In the genomic region with DNA sequence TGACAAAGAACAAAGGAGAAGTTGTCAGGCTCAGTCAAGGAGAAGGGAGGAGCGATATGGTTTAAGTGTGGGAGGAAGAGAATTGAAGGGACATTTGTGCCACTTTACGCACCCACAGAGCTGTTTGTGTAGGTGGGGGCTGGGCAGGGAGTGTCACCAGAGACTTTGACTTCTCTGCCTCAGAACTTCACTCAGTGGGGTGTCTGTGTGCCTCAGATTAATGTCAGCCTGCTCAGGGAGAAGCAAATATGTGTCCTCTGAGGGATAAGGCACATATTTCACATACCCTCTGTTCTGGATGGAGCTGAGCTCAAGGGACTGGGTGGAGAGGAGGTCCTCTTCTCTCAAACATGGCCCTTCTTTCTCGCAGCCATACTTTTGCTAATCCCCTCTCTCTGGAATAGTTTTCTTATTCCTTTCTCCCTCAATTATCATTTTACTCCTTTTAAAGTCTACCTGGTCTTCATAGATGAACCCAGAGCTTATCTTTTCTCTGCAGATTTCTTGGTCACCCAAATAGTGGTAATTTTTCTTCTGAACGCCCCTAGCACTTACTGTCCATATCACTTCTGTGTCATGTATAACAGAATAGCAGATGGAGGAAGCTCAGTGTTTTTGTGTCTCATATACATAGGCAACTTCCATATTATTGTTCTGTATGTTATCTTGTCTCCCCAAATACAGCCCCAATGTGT, we compare ENCODE assay signal across 1 cellular context.
TF ChIP-seq lines count a peak whose summit lies in the region.

No MANE protein-coding gene starts in this region.

TF ChIP-seq in K562, 482 proteins besides CTCF, POLR2A, EP300 and RAD21 (continued from another document and continues in another):
- TF ChIP-seq, protein P1, sequence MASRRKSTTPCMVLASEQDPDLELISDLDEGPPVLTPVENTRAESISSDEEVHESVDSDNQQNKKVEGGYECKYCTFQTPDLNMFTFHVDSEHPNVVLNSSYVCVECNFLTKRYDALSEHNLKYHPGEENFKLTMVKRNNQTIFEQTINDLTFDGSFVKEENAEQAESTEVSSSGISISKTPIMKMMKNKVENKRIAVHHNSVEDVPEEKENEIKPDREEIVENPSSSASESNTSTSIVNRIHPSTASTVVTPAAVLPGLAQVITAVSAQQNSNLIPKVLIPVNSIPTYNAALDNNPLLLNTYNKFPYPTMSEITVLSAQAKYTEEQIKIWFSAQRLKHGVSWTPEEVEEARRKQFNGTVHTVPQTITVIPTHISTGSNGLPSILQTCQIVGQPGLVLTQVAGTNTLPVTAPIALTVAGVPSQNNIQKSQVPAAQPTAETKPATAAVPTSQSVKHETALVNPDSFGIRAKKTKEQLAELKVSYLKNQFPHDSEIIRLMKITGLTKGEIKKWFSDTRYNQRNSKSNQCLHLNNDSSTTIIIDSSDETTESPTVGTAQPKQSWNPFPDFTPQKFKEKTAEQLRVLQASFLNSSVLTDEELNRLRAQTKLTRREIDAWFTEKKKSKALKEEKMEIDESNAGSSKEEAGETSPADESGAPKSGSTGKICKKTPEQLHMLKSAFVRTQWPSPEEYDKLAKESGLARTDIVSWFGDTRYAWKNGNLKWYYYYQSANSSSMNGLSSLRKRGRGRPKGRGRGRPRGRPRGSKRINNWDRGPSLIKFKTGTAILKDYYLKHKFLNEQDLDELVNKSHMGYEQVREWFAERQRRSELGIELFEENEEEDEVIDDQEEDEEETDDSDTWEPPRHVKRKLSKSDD (conservative IDR thresholded peaks at IDR 0.05; ENCODE audit: low read length): peak; percentile 57; the same call in 1 of the 2 replicates
- peak; percentile 21; the same call in 1 of the 2 replicates for TF ChIP-seq HDAC2 (IDR thresholded peaks at IDR 0.05)
- TF ChIP-seq ZNF707 (CRISPR knock-in tag; conservative IDR thresholded peaks at IDR 0.05): no peak
- no peak for TF ChIP-seq SMARCE1 (IDR thresholded peaks at IDR 0.05)
- TF ChIP-seq, protein P2, sequence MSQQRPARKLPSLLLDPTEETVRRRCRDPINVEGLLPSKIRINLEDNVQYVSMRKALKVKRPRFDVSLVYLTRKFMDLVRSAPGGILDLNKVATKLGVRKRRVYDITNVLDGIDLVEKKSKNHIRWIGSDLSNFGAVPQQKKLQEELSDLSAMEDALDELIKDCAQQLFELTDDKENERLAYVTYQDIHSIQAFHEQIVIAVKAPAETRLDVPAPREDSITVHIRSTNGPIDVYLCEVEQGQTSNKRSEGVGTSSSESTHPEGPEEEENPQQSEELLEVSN (IDR thresholded peaks at IDR 0.05; ENCODE audit: borderline replicate concordance in 1 of 2, extremely low read depth in 1 of 2, insufficient read depth in 1 of 2, insufficient read length in 1 of 2, low read depth in 1 of 2, low read length in 1 of 2, poor library complexity in 1 of 2, severe bottlenecking in 1 of 2): no peak
- peak; percentile 37; the same call in 1 of the 2 replicates for TF ChIP-seq LEF1 (IDR thresholded peaks at IDR 0.05)
- peak; percentile 84 for TF ChIP-seq CBFA2T3 (IDR thresholded peaks at IDR 0.05)
- TF ChIP-seq, protein P3, sequence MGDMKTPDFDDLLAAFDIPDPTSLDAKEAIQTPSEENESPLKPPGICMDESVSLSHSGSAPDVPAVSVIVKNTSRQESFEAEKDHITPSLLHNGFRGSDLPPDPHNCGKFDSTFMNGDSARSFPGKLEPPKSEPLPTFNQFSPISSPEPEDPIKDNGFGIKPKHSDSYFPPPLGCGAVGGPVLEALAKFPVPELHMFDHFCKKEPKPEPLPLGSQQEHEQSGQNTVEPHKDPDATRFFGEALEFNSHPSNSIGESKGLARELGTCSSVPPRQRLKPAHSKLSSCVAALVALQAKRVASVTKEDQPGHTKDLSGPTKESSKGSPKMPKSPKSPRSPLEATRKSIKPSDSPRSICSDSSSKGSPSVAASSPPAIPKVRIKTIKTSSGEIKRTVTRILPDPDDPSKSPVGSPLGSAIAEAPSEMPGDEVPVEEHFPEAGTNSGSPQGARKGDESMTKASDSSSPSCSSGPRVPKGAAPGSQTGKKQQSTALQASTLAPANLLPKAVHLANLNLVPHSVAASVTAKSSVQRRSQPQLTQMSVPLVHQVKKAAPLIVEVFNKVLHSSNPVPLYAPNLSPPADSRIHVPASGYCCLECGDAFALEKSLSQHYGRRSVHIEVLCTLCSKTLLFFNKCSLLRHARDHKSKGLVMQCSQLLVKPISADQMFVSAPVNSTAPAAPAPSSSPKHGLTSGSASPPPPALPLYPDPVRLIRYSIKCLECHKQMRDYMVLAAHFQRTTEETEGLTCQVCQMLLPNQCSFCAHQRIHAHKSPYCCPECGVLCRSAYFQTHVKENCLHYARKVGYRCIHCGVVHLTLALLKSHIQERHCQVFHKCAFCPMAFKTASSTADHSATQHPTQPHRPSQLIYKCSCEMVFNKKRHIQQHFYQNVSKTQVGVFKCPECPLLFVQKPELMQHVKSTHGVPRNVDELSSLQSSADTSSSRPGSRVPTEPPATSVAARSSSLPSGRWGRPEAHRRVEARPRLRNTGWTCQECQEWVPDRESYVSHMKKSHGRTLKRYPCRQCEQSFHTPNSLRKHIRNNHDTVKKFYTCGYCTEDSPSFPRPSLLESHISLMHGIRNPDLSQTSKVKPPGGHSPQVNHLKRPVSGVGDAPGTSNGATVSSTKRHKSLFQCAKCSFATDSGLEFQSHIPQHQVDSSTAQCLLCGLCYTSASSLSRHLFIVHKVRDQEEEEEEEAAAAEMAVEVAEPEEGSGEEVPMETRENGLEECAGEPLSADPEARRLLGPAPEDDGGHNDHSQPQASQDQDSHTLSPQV (IDR thresholded peaks at IDR 0.05): no peak
- 0 out of 2 replicates have a peak, but pooled peaks have one; percentile 75 for TF ChIP-seq DPF2 (IDR thresholded peaks at IDR 0.05)
- TF ChIP-seq ZNF239 (CRISPR knock-in tag; IDR thresholded peaks at IDR 0.05): no peak
- peak; percentile 69 for TF ChIP-seq NCOR1 (IDR thresholded peaks at IDR 0.05)
- no peak for TF ChIP-seq ESRRB (CRISPR knock-in tag; IDR thresholded peaks at IDR 0.05; ENCODE audit: borderline replicate concordance)
- peak; percentile 18 for TF ChIP-seq HDAC3 (IDR thresholded peaks at IDR 0.05; ENCODE audit: borderline replicate concordance, partially characterized antibody)
- TF ChIP-seq SMARCA4 (IDR thresholded peaks at IDR 0.05): peak; percentile 70; the same call in 1 of the 2 replicates
- no peak for TF ChIP-seq JUND (IDR thresholded peaks at IDR 0.05; ENCODE audit: borderline replicate concordance, low read depth, low read length)
- TF ChIP-seq JUND (tag; IDR thresholded peaks at IDR 0.05; ENCODE audit: borderline replicate concordance, low read depth, low read length): 0 out of 3 replicates have a peak, but pooled peaks have one; percentile 26
- peak; percentile 23 to 46; a peak in 1 of 4 replicates for TF ChIP-seq MAZ (CRISPR knock-in tag; conservative IDR thresholded peaks at IDR 0.05 in 1 of 2, IDR thresholded peaks at IDR 0.05 in 1 of 2)
- TF ChIP-seq ZC3H11A (IDR thresholded peaks at IDR 0.05; ENCODE audit: low read depth, low read length): no peak
- TF ChIP-seq MTA2 (IDR thresholded peaks at IDR 0.05; ENCODE audit: low read depth): peak; percentile 57
- TF ChIP-seq, protein P4, sequence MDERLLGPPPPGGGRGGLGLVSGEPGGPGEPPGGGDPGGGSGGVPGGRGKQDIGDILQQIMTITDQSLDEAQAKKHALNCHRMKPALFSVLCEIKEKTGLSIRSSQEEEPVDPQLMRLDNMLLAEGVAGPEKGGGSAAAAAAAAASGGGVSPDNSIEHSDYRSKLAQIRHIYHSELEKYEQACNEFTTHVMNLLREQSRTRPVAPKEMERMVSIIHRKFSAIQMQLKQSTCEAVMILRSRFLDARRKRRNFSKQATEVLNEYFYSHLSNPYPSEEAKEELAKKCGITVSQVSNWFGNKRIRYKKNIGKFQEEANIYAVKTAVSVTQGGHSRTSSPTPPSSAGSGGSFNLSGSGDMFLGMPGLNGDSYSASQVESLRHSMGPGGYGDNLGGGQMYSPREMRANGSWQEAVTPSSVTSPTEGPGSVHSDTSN (CRISPR knock-in tag; IDR thresholded peaks at IDR 0.05; ENCODE audit: low read depth): no peak
- TF ChIP-seq, protein P4 (tag; conservative IDR thresholded peaks at IDR 0.05; ENCODE audit: low read depth): 0 out of 2 replicates have a peak, but pooled peaks have one; percentile 29
- TF ChIP-seq, protein P5, sequence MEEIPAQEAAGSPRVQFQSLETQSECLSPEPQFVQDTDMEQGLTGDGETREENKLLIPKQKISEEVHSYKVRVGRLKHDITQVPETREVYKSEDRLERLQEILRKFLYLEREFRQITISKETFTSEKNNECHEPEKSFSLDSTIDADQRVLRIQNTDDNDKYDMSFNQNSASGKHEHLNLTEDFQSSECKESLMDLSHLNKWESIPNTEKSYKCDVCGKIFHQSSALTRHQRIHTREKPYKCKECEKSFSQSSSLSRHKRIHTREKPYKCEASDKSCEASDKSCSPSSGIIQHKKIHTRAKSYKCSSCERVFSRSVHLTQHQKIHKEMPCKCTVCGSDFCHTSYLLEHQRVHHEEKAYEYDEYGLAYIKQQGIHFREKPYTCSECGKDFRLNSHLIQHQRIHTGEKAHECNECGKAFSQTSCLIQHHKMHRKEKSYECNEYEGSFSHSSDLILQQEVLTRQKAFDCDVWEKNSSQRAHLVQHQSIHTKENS (CRISPR knock-in tag; IDR thresholded peaks at IDR 0.05): no peak
- TF ChIP-seq C11orf30 (IDR thresholded peaks at IDR 0.05; ENCODE audit: low read depth): no peak
- TF ChIP-seq, protein P6, sequence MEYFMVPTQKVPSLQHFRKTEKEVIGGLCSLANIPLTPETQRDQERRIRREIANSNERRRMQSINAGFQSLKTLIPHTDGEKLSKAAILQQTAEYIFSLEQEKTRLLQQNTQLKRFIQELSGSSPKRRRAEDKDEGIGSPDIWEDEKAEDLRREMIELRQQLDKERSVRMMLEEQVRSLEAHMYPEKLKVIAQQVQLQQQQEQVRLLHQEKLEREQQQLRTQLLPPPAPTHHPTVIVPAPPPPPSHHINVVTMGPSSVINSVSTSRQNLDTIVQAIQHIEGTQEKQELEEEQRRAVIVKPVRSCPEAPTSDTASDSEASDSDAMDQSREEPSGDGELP (CRISPR knock-in tag; IDR thresholded peaks at IDR 0.05; ENCODE audit: borderline replicate concordance): 0 out of 2 replicates have a peak, but pooled peaks have one; percentile 21
- TF ChIP-seq CBFA2T2 (conservative IDR thresholded peaks at IDR 0.05): peak; percentile 75
- TF ChIP-seq YY1 (IDR thresholded peaks at IDR 0.05; ENCODE audit: borderline replicate concordance in 1 of 3, control insufficient read depth in 1 of 3, extremely low read depth in 1 of 3, insufficient read depth in 3 of 3, insufficient read length in 1 of 3, insufficient replicate concordance in 2 of 3, low read depth in 1 of 3, low read length in 2 of 3): peak in 1 of 3 experiments; percentile 55
- TF ChIP-seq, protein P7, sequence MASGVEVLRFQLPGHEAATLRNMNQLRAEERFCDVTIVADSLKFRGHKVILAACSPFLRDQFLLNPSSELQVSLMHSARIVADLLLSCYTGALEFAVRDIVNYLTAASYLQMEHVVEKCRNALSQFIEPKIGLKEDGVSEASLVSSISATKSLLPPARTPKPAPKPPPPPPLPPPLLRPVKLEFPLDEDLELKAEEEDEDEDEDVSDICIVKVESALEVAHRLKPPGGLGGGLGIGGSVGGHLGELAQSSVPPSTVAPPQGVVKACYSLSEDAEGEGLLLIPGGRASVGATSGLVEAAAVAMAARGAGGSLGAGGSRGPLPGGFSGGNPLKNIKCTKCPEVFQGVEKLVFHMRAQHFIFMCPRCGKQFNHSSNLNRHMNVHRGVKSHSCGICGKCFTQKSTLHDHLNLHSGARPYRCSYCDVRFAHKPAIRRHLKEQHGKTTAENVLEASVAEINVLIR (CRISPR knock-in tag; IDR thresholded peaks at IDR 0.05): no peak
- TF ChIP-seq NRF1 (conservative IDR thresholded peaks at IDR 0.05 in 1 of 2, IDR thresholded peaks at IDR 0.05 in 1 of 2): peak in 1 of 2 experiments; percentile 29; a peak in 1 of 4 replicates
- TF ChIP-seq, protein P8, sequence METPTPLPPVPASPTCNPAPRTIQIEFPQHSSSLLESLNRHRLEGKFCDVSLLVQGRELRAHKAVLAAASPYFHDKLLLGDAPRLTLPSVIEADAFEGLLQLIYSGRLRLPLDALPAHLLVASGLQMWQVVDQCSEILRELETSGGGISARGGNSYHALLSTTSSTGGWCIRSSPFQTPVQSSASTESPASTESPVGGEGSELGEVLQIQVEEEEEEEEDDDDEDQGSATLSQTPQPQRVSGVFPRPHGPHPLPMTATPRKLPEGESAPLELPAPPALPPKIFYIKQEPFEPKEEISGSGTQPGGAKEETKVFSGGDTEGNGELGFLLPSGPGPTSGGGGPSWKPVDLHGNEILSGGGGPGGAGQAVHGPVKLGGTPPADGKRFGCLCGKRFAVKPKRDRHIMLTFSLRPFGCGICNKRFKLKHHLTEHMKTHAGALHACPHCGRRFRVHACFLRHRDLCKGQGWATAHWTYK (CRISPR knock-in tag; IDR thresholded peaks at IDR 0.05): 0 out of 2 replicates have a peak, but pooled peaks have one; percentile 22
- no peak for TF ChIP-seq RAD51 (IDR thresholded peaks at IDR 0.05; ENCODE audit: borderline replicate concordance, low read depth)
- no peak for TF ChIP-seq PRMT5 (CRISPR knock-in tag; IDR thresholded peaks at IDR 0.05)
- TF ChIP-seq, protein P9, sequence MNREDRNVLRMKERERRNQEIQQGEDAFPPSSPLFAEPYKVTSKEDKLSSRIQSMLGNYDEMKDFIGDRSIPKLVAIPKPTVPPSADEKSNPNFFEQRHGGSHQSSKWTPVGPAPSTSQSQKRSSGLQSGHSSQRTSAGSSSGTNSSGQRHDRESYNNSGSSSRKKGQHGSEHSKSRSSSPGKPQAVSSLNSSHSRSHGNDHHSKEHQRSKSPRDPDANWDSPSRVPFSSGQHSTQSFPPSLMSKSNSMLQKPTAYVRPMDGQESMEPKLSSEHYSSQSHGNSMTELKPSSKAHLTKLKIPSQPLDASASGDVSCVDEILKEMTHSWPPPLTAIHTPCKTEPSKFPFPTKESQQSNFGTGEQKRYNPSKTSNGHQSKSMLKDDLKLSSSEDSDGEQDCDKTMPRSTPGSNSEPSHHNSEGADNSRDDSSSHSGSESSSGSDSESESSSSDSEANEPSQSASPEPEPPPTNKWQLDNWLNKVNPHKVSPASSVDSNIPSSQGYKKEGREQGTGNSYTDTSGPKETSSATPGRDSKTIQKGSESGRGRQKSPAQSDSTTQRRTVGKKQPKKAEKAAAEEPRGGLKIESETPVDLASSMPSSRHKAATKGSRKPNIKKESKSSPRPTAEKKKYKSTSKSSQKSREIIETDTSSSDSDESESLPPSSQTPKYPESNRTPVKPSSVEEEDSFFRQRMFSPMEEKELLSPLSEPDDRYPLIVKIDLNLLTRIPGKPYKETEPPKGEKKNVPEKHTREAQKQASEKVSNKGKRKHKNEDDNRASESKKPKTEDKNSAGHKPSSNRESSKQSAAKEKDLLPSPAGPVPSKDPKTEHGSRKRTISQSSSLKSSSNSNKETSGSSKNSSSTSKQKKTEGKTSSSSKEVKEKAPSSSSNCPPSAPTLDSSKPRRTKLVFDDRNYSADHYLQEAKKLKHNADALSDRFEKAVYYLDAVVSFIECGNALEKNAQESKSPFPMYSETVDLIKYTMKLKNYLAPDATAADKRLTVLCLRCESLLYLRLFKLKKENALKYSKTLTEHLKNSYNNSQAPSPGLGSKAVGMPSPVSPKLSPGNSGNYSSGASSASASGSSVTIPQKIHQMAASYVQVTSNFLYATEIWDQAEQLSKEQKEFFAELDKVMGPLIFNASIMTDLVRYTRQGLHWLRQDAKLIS (CRISPR knock-in tag; IDR thresholded peaks at IDR 0.05): 0 out of 2 replicates have a peak, but pooled peaks have one; percentile 36
- TF ChIP-seq PHB2 (IDR thresholded peaks at IDR 0.05; ENCODE audit: low read depth): no peak
- TF ChIP-seq RBBP5 (IDR thresholded peaks at IDR 0.05; ENCODE audit: borderline replicate concordance, insufficient read depth, low read length, poor library complexity, severe bottlenecking): peak; percentile 64
